ENCODE assay signal across 13 cellular contexts in the genomic region with DNA sequence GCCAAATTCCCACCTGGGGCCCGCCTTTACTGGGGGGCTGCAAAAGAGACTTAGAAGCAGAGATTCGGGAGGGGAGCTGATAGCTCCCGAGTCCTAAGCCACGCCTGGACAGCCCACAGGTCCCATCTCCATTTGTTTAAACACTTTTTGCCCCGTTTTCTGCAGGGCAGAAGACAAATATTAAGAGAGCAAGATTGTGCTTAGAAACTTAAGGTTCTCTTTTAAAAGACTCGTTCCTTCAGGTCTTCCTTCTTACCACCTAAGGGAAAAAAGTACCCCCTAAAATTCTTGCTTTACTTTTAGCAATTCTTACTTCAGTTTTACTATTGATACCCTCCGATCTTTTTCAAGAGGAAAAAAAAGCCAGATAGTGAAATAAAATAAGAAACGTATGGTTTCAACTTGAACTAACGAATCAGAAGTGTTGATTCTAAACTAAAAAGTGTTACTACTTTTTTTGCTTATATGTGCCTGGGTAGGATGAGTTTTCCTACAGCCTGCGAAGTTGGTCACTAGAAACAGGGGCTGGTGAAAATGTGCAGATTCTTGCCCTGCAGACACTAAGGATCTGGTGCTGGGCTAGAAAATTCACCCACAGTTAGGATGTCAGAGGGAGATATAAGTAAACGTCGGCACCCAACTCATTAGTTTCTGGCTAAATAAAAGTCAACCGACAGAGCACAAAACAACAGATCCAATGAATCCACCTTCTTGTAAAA.
DNase-seq lines count a peak whose midpoint lies in the region; ATAC-seq and TF ChIP-seq lines count a peak whose summit lies in the region.
"Had no signal": no experiment of that assay in that cellular context is flagged by ENCODE, and none has a peak within 500 bp of the region (broad histone marks: within the 10 kb centered on the region; RNA-seq: fewer than 3 reads in every experiment).

No MANE protein-coding gene starts in this region.

- H3K4me3 Mint-ChIP-seq in activated naive CD4-positive, alpha-beta T cell treated with anti-CD3 and anti-CD28 coated beads, Interleukin-2, amount 10 ng/mL, durations not matched to agents 7 days and 5 days: peak overlapping the region; percentile 6

- no peak overlapping the region for H4K8ac ChIP-seq in mesendoderm (ENCODE audit: low read depth, low read length)

- CTCF ChIA-PET in activated naive CD4-positive, alpha-beta T cell treated with anti-CD3 and anti-CD28 coated beads, Interleukin-2, amount 10 ng/mL, durations not matched to agents 7 days and 5 days (lab: Charles Lee): interaction anchor here (1.7 to 1.8 kb wide), 2 partner anchors 9 to 593 kb away, joined by 7 to 12 read pairs; no protein-coding TSS in a partner anchor
- CTCF ChIA-PET in A673 (lab: Charles Lee): interaction anchor here (1.6 kb wide), 1 partner anchor 10 kb away, joined by 3 read pairs; no protein-coding TSS in a partner anchor

- DNase-seq in activated naive CD4-positive, alpha-beta T cell treated with anti-CD3 and anti-CD28 coated beads, Interleukin-2, amount 10 ng/mL, durations not matched to agents 7 days and 5 days: no peak
- DNase-seq in activated naive CD4-positive, alpha-beta T cell treated with Interleukin-2 at 50 U/mL for 16 hours: no peak
- DNase-seq in ascending aorta (ENCODE audit: low spot score in 2 of 2) (no peak), mesendoderm (no peak), thoracic aorta (ENCODE audit: low spot score) (no peak), iPS-NIHi7 (ENCODE audit: extremely low spot score) (no peak), A673 (ENCODE audit: low spot score) (no peak), NCI-H748 (lab: John Stamatoyannopoulos, UW; ENCODE audit: unreplicated experiment) (no peak)
- DNase-seq: NCI-H187; stimulated activated CD4-positive, alpha-beta T cell treated with anti-CD3 and anti-CD28 coated beads, Interleukin-4, amount 100 ng/mL, for 24 hours; upper lobe of right lung had no signal

- TF ChIP-seq CTCF in ascending aorta (IDR thresholded peaks at IDR 0.05): no peak
- TF ChIP-seq CTCF in thoracic aorta (IDR thresholded peaks at IDR 0.05): no peak
- no peak for TF ChIP-seq CTCF in A673 (conservative IDR thresholded peaks at IDR 0.05; ENCODE audit: low read depth, low read length)

- H4K5ac ChIP-seq in mesendoderm (ENCODE audit: low read length): no peak overlapping the region

- H3K9me3 Mint-ChIP-seq in activated naive CD4-positive, alpha-beta T cell treated with anti-CD3 and anti-CD28 coated beads, Interleukin-2, amount 10 ng/mL, durations not matched to agents 7 days and 5 days: peaks cover 4% of the 10 kb centered on the region

- H3K36me3 ChIP-seq in ascending aorta: no peaks in the 10 kb centered on the region
- no peaks in the 10 kb centered on the region for H3K36me3 ChIP-seq in mesendoderm (ENCODE audit: control insufficient read depth, insufficient read depth, low read length)
- no peaks in the 10 kb centered on the region for H3K36me3 ChIP-seq in thoracic aorta
- no peaks in the 10 kb centered on the region for H3K36me3 ChIP-seq in A673 (ENCODE audit: insufficient read depth, low read length, poor library complexity, severe bottlenecking)
- H3K36me3 ChIP-seq: heart left ventricle, neutrophil, upper lobe of right lung had no signal

- POLR2A ChIA-PET in A673 (lab: Charles Lee; ENCODE audit: low non-redundant PET): no interaction called here

- BruUV-seq in A673 (replicated peaks; lab: Mats Ljungman, UMichigan): no TSS peak

- no peak overlapping the region for H2AK5ac ChIP-seq in mesendoderm (ENCODE audit: low read length)

- peaks cover 26% of the 10 kb centered on the region for H3K4me1 Mint-ChIP-seq in activated naive CD4-positive, alpha-beta T cell treated with anti-CD3 and anti-CD28 coated beads, Interleukin-2, amount 10 ng/mL, durations not matched to agents 7 days and 5 days

- peak overlapping the region; percentile 61 for H3K56ac ChIP-seq in mesendoderm (ENCODE audit: low read length)

- no peaks in the 10 kb centered on the region for H3K79me2 ChIP-seq in mesendoderm (ENCODE audit: control insufficient read depth, insufficient read depth, low read length)

- no peaks in the 10 kb centered on the region for H3K9me3 ChIP-seq in ascending aorta
- H3K9me3 ChIP-seq in thoracic aorta: no peaks in the 10 kb centered on the region
- no peaks in the 10 kb centered on the region for H3K9me3 ChIP-seq in A673 (ENCODE audit: low read depth, low read length, poor library complexity, severe bottlenecking)
- H3K9me3 ChIP-seq: heart left ventricle, upper lobe of right lung had no signal

- H3K23ac ChIP-seq in mesendoderm (ENCODE audit: low read length): no peak overlapping the region

- H3K4me1 ChIP-seq in ascending aorta: peaks cover 27 to 40% of the 10 kb centered on the region in 2 donors
- H3K4me1 ChIP-seq in mesendoderm (ENCODE audit: control insufficient read depth, low read depth, low read length): peaks cover 2% of the 10 kb centered on the region
- peaks cover 34 to 71% of the 10 kb centered on the region in 2 donors for H3K4me1 ChIP-seq in thoracic aorta (ENCODE audit: control insufficient read depth in 1 of 2, low read depth in 2 of 2)
- peaks cover 13% of the 10 kb centered on the region for H3K4me1 ChIP-seq in A673 (ENCODE audit: insufficient read depth, low read length, poor library complexity, severe bottlenecking)

- H3K36me3 Mint-ChIP-seq in activated naive CD4-positive, alpha-beta T cell treated with anti-CD3 and anti-CD28 coated beads, Interleukin-2, amount 10 ng/mL, durations not matched to agents 7 days and 5 days: peaks cover 9% of the 10 kb centered on the region

- no peak overlapping the region for H3K4ac ChIP-seq in mesendoderm (ENCODE audit: low read depth, low read length)

- H3K4me3 ChIP-seq in ascending aorta (peak overlapping the region in 1 of 2 donors; percentile 53), mesendoderm (ENCODE audit: low read length) (no peak overlapping the region), thoracic aorta (peak overlapping the region; percentile 60), A673 (ENCODE audit: low read depth, low read length, poor library complexity, severe bottlenecking) (no peak overlapping the region)
- H3K4me3 ChIP-seq: upper lobe of right lung had no signal

- peaks cover 57% of the 10 kb centered on the region for H3K27me3 Mint-ChIP-seq in activated naive CD4-positive, alpha-beta T cell treated with anti-CD3 and anti-CD28 coated beads, Interleukin-2, amount 10 ng/mL, durations not matched to agents 7 days and 5 days

- H3K27ac Mint-ChIP-seq in activated naive CD4-positive, alpha-beta T cell treated with anti-CD3 and anti-CD28 coated beads, Interleukin-2, amount 10 ng/mL, durations not matched to agents 7 days and 5 days: peak overlapping the region; percentile 53

- H3K27ac ChIP-seq in ascending aorta (peak overlapping the region; percentile 65 to 76), mesendoderm (ENCODE audit: low read depth, low read length) (no peak overlapping the region), thoracic aorta (peak overlapping the region; percentile 72 to 89), A673 (ENCODE audit: low read depth, low read length, poor library complexity, severe bottlenecking) (no peak overlapping the region)
- H3K27ac ChIP-seq: neutrophil had no signal

- intact Hi-C loops in ascending aorta (cut with DNase I) (loop anchor here (5.0 to 10.0 kb wide), 6 partner anchors 141 to 868 kb away; partner anchors contain the start of genes CYCS and OSBPL3), A673 (cut with micrococcal nuclease; ENCODE audit: unreplicated experiment) (loop anchor here (10.0 kb wide), 1 partner anchor 512 kb away; no protein-coding TSS in a partner anchor)

- peak overlapping the region; percentile 77 for H3K4me2 ChIP-seq in mesendoderm (ENCODE audit: low read length)

- WGBS in mesendoderm (ENCODE audit: extremely low coverage, insufficient coverage, low lambda C conversion rate): no CpG with 5 or more reads among the region's 13 CpGs

- H3K9ac ChIP-seq in mesendoderm (ENCODE audit: low read length): peak overlapping the region; percentile 46

- no peak for ATAC-seq in thoracic aorta (ENCODE audit: insufficient number of reproducible peaks, low FRiP score, low read depth)
- ATAC-seq: upper lobe of right lung had no signal

- no peaks in the 10 kb centered on the region for H3K79me1 ChIP-seq in mesendoderm (ENCODE audit: low read length)

- no peak overlapping the region for H2BK120ac ChIP-seq in mesendoderm (ENCODE audit: low read depth, low read length)

- no peak overlapping the region for H2BK5ac ChIP-seq in mesendoderm (ENCODE audit: low read length)

- peak overlapping the region; percentile 94 for H3K18ac ChIP-seq in mesendoderm (ENCODE audit: low read length)

- H2BK15ac ChIP-seq in mesendoderm (replicated peaks; ENCODE audit: low read depth): peak overlapping the region; percentile 14

- H3K27me3 ChIP-seq in ascending aorta (peaks cover 2% of the 10 kb centered on the region), mesendoderm (ENCODE audit: insufficient read depth, low read length, poor library complexity) (peaks cover 7% of the 10 kb centered on the region), thoracic aorta (replicated peaks; ENCODE audit: insufficient read depth) (no peaks in the 10 kb centered on the region), A673 (replicated peaks; ENCODE audit: insufficient read depth, low read depth, low read length, poor library complexity) (peaks cover 16% of the 10 kb centered on the region)

Comparison
In these comparisons a context has a peak if more than half of its experiments do, and no peak if none do; other contexts are left out.
1. H3K27ac ChIP-seq: peak in ascending aorta (2 of 2) and thoracic aorta (2 of 2); none in mesendoderm (single experiment) and A673 (single experiment).